ENCODE assay signal across 20 cellular contexts in the genomic region with DNA sequence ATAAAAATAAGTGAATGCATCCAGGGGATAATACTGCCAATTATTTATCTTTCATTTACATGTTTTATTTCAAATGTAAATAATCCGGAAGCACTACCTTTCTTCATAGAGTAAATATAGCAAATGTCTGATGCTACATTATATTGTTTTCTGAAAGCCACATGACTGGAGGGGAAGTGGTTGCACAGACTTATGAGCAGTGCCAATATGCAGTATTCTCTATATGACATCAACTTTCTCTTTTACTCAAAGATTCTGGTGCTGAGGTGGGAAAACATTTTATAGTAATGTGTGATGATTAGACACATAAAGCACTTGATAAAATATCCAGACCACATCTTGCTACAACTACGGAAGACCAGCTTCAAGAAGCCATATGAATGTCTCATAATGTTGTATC.
DNase-seq lines count a peak whose midpoint lies in the region; ATAC-seq and TF ChIP-seq lines count a peak whose summit lies in the region.
"Had no signal": no experiment of that assay in that cellular context is flagged by ENCODE, and none has a peak within 500 bp of the region (broad histone marks: within the 10 kb centered on the region; RNA-seq: fewer than 3 reads in every experiment).

No MANE protein-coding gene starts in this region.

- H3K27ac ChIP-seq in GM23338 (ENCODE audit: low read depth) = no peak overlapping the region
- H3K27ac ChIP-seq: coronary artery, epithelial cell of prostate had no signal

- no peaks in the 10 kb centered on the region for H3K79me2 ChIP-seq in GM23338 (replicated peaks; ENCODE audit: insufficient read depth)

- H3K27me3 ChIP-seq in GM23338 (ENCODE audit: insufficient read depth) = no peaks in the 10 kb centered on the region

- no peak overlapping the region for H3K4me3 Mint-ChIP-seq in stimulated activated naive CD8-positive, alpha-beta T cell treated with anti-CD3 and anti-CD28 coated beads, Interleukin-15, amount 100 ng/mL, for 72 hours
- no peak overlapping the region for H3K4me3 Mint-ChIP-seq in GM23338
- H3K4me3 Mint-ChIP-seq: activated CD4-positive, alpha-beta memory T cell treated with anti-CD3 and anti-CD28 coated beads for 36 hours; CD8-positive, alpha-beta T cell; type B pancreatic cell had no signal

- H3K4me2 ChIP-seq in GM23338 = no peak overlapping the region

- no peaks in the 10 kb centered on the region for H3K36me3 ChIP-seq in GM23338 (ENCODE audit: insufficient read depth)

- H3F3A ChIP-seq in GM23338 (replicated peaks; ENCODE audit: low read depth) = no peaks in the 10 kb centered on the region

- H3K27ac Mint-ChIP-seq in stimulated activated naive CD8-positive, alpha-beta T cell treated with anti-CD3 and anti-CD28 coated beads, Interleukin-15, amount 100 ng/mL, for 72 hours = no peak overlapping the region
- peak overlapping the region; percentile 46; the same call in 1 of the 2 replicates for H3K27ac Mint-ChIP-seq in GM23338
- H3K27ac Mint-ChIP-seq: activated CD4-positive, alpha-beta memory T cell treated with anti-CD3 and anti-CD28 coated beads for 36 hours; CD8-positive, alpha-beta T cell; type B pancreatic cell had no signal

- no peaks in the 10 kb centered on the region for H3K36me3 Mint-ChIP-seq in GM23338 (ENCODE audit: low read depth)
- H3K36me3 Mint-ChIP-seq: activated CD4-positive, alpha-beta memory T cell treated with anti-CD3 and anti-CD28 coated beads for 36 hours; CD8-positive, alpha-beta T cell; type B pancreatic cell had no signal

- no peaks in the 10 kb centered on the region for H3K27me3 Mint-ChIP-seq in stimulated activated naive CD8-positive, alpha-beta T cell treated with anti-CD3 and anti-CD28 coated beads, Interleukin-15, amount 100 ng/mL, for 72 hours
- no peaks in the 10 kb centered on the region for H3K27me3 Mint-ChIP-seq in GM23338 (ENCODE audit: insufficient read depth, low read depth, poor library complexity)
- H3K27me3 Mint-ChIP-seq: activated CD4-positive, alpha-beta memory T cell treated with anti-CD3 and anti-CD28 coated beads for 36 hours; type B pancreatic cell had no signal

- TF ChIP-seq CTCF in GM23338 (conservative IDR thresholded peaks at IDR 0.05; ENCODE audit: low read depth in 2 of 2) = no peak

- H4K20me1 ChIP-seq in GM23338 (replicated peaks; ENCODE audit: insufficient read depth) = no peaks in the 10 kb centered on the region

- peak; percentile 71 for ATAC-seq in stimulated activated naive CD8-positive, alpha-beta T cell treated with anti-CD3 and anti-CD28 coated beads, Interleukin-15, amount 100 ng/mL, for 72 hours
- no peak for ATAC-seq in stimulated activated naive CD8-positive, alpha-beta T cell treated with anti-CD3 and anti-CD28 coated beads, Interleukin-15, Interleukin-2, amounts not matched to agents 100 U/mL and 50 U/mL, for 24 hours
- ATAC-seq in GM23338 (no peak), HG03196 (IDR thresholded peaks at IDR 0.05; ENCODE audit: unreplicated experiment) (peak; percentile 95)
- ATAC-seq: CD8-positive, alpha-beta T cell had no signal

- DNase-seq in stimulated activated naive CD8-positive, alpha-beta T cell treated with anti-CD3 and anti-CD28 coated beads, Interleukin-15, amount 100 ng/mL, for 72 hours = no peak
- DNase-seq in stimulated activated naive CD8-positive, alpha-beta T cell treated with anti-CD3 and anti-CD28 coated beads, Interleukin-15, Interleukin-2, amounts not matched to agents 100 U/mL and 50 U/mL, for 24 hours = no peak
- DNase-seq in GM23338 (ENCODE audit: low spot score) = no peak
- DNase-seq in ureter (ENCODE audit: low spot score) = no peak
- no peak for DNase-seq in DMS79 (lab: John Stamatoyannopoulos, UW)
- no peak for DNase-seq in retina
- no peak for DNase-seq in GM19240 (ENCODE audit: insufficient read length, low spot score)
- DNase-seq: activated CD4-positive, alpha-beta memory T cell treated with anti-CD3 and anti-CD28 coated beads for 36 hours; activated gamma-delta T cell treated with Interleukin-2 at 50 U/mL for 16 hours; aorta; CD8-positive, alpha-beta T cell; head of caudate nucleus; islet precursor cell; KBM-7; NCI-H226; stimulated activated CD4-positive, alpha-beta T cell treated with anti-CD3 and anti-CD28 coated beads, Interleukin-4, amount 100 ng/mL, for 4 hours had no signal

- no peak overlapping the region for H2AFZ ChIP-seq in GM23338

- no peaks in the 10 kb centered on the region for H3K9me2 ChIP-seq in GM23338 (ENCODE audit: insufficient read depth)

- 0 out of 2 replicates have a peak, but pooled peaks cover 11% of the 10 kb centered on the region for H3K4me1 ChIP-seq in GM23338 (ENCODE audit: insufficient read depth)

- no peaks in the 10 kb centered on the region for H3K9me3 Mint-ChIP-seq in stimulated activated naive CD8-positive, alpha-beta T cell treated with anti-CD3 and anti-CD28 coated beads, Interleukin-15, amount 100 ng/mL, for 72 hours
- no peaks in the 10 kb centered on the region for H3K9me3 Mint-ChIP-seq in GM23338
- H3K9me3 Mint-ChIP-seq: CD8-positive, alpha-beta T cell; type B pancreatic cell had no signal

- no peaks in the 10 kb centered on the region for H3K4me1 Mint-ChIP-seq in stimulated activated naive CD8-positive, alpha-beta T cell treated with anti-CD3 and anti-CD28 coated beads, Interleukin-15, amount 100 ng/mL, for 72 hours
- H3K4me1 Mint-ChIP-seq in GM23338 = peaks cover 26% of the 10 kb centered on the region

- no peak overlapping the region for H3K4me3 ChIP-seq in GM23338
- H3K4me3 ChIP-seq: coronary artery had no signal

TF ChIP-seq in GM23338, 12 proteins besides CTCF, POLR2A, EP300 and RAD21 (continues in another document):
- TF ChIP-seq JUNB (IDR thresholded peaks at IDR 0.05; ENCODE audit: unreplicated experiment) (no peak), ZNF114 (CRISPR knock-in tag; IDR thresholded peaks at IDR 0.05) (no peak), EZH2phosphoT487 (IDR thresholded peaks at IDR 0.05; ENCODE audit: unreplicated experiment) (no peak), POLR2AphosphoS5 (IDR thresholded peaks at IDR 0.05; ENCODE audit: low read depth) (no peak), ZNF462 (CRISPR knock-in tag; IDR thresholded peaks at IDR 0.05) (no peak), ZNF331 (CRISPR knock-in tag; IDR thresholded peaks at IDR 0.05; ENCODE audit: low read depth) (no peak)

Comparison
In these comparisons a context has a peak if more than half of its experiments do, and no peak if none do; other contexts are left out.
1. ATAC-seq: peak in stimulated activated naive CD8-positive, alpha-beta T cell treated with anti-CD3 and anti-CD28 coated beads, Interleukin-15, amount 100 ng/mL, for 72 hours (single experiment) and HG03196 (single experiment); none in stimulated activated naive CD8-positive, alpha-beta T cell treated with anti-CD3 and anti-CD28 coated beads, Interleukin-15, Interleukin-2, amounts not matched to agents 100 U/mL and 50 U/mL, for 24 hours (single experiment) and GM23338 (single experiment).